In the genomic region with DNA sequence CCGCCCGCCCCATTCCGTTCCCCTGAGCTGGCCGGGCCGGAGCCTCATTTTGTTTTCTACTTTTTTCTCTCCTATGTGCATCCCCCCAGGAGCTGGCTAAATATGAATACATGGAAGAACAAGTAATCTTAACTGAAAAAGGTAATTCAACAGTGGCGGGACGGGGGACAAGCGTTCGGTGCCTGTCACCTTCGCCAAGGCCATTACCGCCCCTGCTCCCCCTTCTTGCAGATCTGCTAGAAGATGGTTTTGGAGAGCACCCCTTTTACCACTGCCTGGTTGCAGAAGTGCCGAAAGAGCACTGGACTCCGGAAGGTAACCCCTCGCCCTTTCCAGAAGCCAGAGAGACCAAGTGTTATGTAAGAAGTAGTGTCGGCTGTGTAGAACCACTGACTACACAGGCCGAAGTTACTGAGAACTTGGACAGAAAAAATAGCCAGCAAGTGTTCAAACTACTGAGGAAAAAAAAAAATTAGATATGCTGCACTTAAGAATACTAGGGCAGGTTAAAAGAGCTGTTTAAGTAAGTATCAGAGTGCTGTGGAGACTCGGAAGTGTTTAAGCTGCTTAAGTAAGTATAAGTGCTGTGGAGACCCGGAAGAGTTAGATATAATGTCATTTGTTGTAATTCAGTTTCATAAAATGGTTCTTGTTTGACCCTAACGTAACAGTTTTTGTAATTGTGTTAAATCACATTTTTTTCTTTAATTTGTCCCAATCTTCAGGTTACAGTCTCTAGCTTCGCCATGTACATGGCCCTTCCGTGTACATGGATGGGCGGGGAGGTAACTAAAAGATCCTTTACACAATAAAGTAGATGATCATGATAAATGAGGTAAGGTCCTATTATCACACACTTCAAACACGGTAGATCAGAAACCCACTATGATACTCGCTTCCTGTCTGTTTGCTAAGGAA, we compare ENCODE assay signal across 8 cellular contexts. TPM values are rescaled to one million over a fixed set of nuclear protein-coding genes. Genes with fewer than 3 reads are reported as not detected.
DNase-seq lines count a peak whose midpoint lies in the region; ATAC-seq and TF ChIP-seq lines count a peak whose summit lies in the region.

No MANE protein-coding gene starts in this region.

- CTCF ChIA-PET in PC-3 (lab: Charles Lee) = interaction anchor here (0.7 to 2.9 kb wide), 2 partner anchors 118 to 1808 kb away, joined by 4 to 24 read pairs; no protein-coding TSS in a partner anchor

- H3K9ac ChIP-seq in PC-3 (ENCODE audit: low read length) = peak overlapping the region; percentile 94
- peak overlapping the region; percentile 59 for H3K9ac ChIP-seq in muscle layer of colon (ENCODE audit: low read length)

- peaks cover 11% of the 10 kb centered on the region for H3K36me3 ChIP-seq in PC-3 (ENCODE audit: low read depth, low read length)
- H3K36me3 ChIP-seq in muscle layer of colon (ENCODE audit: insufficient read depth, low read length) = no peaks in the 10 kb centered on the region

- no peaks in the 10 kb centered on the region for H3K9me2 ChIP-seq in PC-3 (replicated peaks; ENCODE audit: low read length)

- intact Hi-C loops in PC-3 (cut with micrococcal nuclease) (loop anchor here (1.0 kb wide), 3 partner anchors 23 to 118 kb away; no protein-coding TSS in a partner anchor), dorsolateral prefrontal cortex (cut with DNase I) (loop anchor here (2.0 to 10.0 kb wide), 4 partner anchors 33 to 268 kb away; a partner anchor contains a TSS)

- POLR2A ChIA-PET in PC-3 (lab: Charles Lee; ENCODE audit: unreplicated experiment) = interaction anchor here (0.6 to 1.5 kb wide), 5 partner anchors 24 to 119 kb away, joined by 3 to 17 read pairs (median 3); a partner anchor contains a TSS

- ATAC-seq in PC-3 (no peak), GM21576 (IDR thresholded peaks at IDR 0.05; ENCODE audit: unreplicated experiment) (no peak), GM18517 (IDR thresholded peaks at IDR 0.05; ENCODE audit: unreplicated experiment) (no peak)

- H3K27ac ChIP-seq in PC-3 (ENCODE audit: low read length) = peak overlapping the region; percentile 81
- peak overlapping the region in 58 of 59 donors; percentile 41 to 95 (median 87) for H3K27ac ChIP-seq in dorsolateral prefrontal cortex
- H3K27ac ChIP-seq in muscle layer of colon (ENCODE audit: low read depth, low read length) = peak overlapping the region; percentile 50

- H3K27me3 ChIP-seq in PC-3 (ENCODE audit: low read length) (no peaks in the 10 kb centered on the region), dorsolateral prefrontal cortex (peaks cover 0 to 8% (median 0%) of the 10 kb centered on the region in 45 donors), muscle layer of colon (ENCODE audit: control insufficient read depth in 1 of 2, insufficient read depth in 2 of 2, low read length in 2 of 2) (no peaks in the 10 kb centered on the region)

- H3K4me2 ChIP-seq in PC-3 (ENCODE audit: low read length) = peak overlapping the region; percentile 89

- H2AFZ ChIP-seq in PC-3 (ENCODE audit: low read length) = no peak overlapping the region

- H3K9me3 ChIP-seq in PC-3 (ENCODE audit: low read length) = no peaks in the 10 kb centered on the region
- no peaks in the 10 kb centered on the region for H3K9me3 ChIP-seq in muscle layer of colon (ENCODE audit: low read length)

- TF ChIP-seq CTCF in PC-3 (conservative IDR thresholded peaks at IDR 0.05; ENCODE audit: low read depth, low read length) (no peak), dorsolateral prefrontal cortex (IDR thresholded peaks at IDR 0.05 in 54 of 56, conservative IDR thresholded peaks at IDR 0.05 in 2 of 56; ENCODE audit: low read depth in 1 of 56, partially characterized antibody in 56 of 56) (no peak)

- DNase-seq in PC-3 = peak; percentile 17
- DNase-seq in dorsolateral prefrontal cortex = no peak
- no peak for DNase-seq in EL
- DNase-seq in GM19240 (ENCODE audit: insufficient read length, low spot score) = no peak

- peak overlapping the region; percentile 87 for H3K4me3 ChIP-seq in GM08714 (ENCODE audit: low read length)
- H3K4me3 ChIP-seq in PC-3 (ENCODE audit: low read length) = peak overlapping the region; percentile 97
- H3K4me3 ChIP-seq in dorsolateral prefrontal cortex = peak overlapping the region; percentile 45 to 87 (median 71)
- peak overlapping the region; percentile 59 to 71 for H3K4me3 ChIP-seq in muscle layer of colon (ENCODE audit: low read depth in 1 of 2, low read length in 2 of 2)

- peaks cover 41% of the 10 kb centered on the region for H3K4me1 ChIP-seq in PC-3 (ENCODE audit: insufficient read depth, low read length)
- no peaks in the 10 kb centered on the region for H3K4me1 ChIP-seq in muscle layer of colon (ENCODE audit: insufficient read depth, low read length)

- TSS peak; percentile 56 for BruUV-seq in PC-3 (replicated peaks; lab: Mats Ljungman, UMichigan)

- peaks cover 23% of the 10 kb centered on the region for H4K20me1 ChIP-seq in PC-3 (ENCODE audit: low read length)

- peaks cover 23% of the 10 kb centered on the region for H3K79me2 ChIP-seq in PC-3 (ENCODE audit: low read length)

- peaks cover 24% of the 10 kb centered on the region for H3F3A ChIP-seq in PC-3 (ENCODE audit: low read length, unreplicated experiment)

RNA-seq across cellular contexts. Expression of a gene that starts 0.9 kb away (rescaled TPM):
- total RNA-seq in PC-3 (2014; rRNA removed) (414 and 448 TPM in 2 replicates), dorsolateral prefrontal cortex (100 to 1,000 TPM; 115 to 388 (median 167) TPM)

RNA-seq across cellular contexts. Expression of a gene that starts 40.8 kb away (rescaled TPM):
- total RNA-seq in PC-3 (2014; rRNA removed) (66.2 and 75.6 TPM in 2 replicates), dorsolateral prefrontal cortex (10 to 100 TPM; 11.9 to 31.4 (median 22.4) TPM)
